Comparison of ENCODE assay signal across 29 cellular contexts in genomic region chr6:97111243-97111642, GRCh38.
"Had no signal": no experiment of that assay in that cellular context is flagged by ENCODE, and none has a peak within 500 bp of the region (broad histone marks: within the 10 kb centered on the region; RNA-seq: fewer than 3 reads in every experiment).

No MANE protein-coding gene starts in this region.

- H3K27ac ChIP-seq: adrenal gland, body of pancreas, esophagus muscularis mucosa, foreskin keratinocyte, gastrocnemius medialis, heart right ventricle had no signal

- H3K4me1 Mint-ChIP-seq: activated CD4-positive, alpha-beta memory T cell treated with anti-CD3 and anti-CD28 coated beads, Interleukin-2, amount 10 ng/mL, durations not matched to agents 7 days and 5 days had no signal

- ATAC-seq: activated naive CD4-positive, alpha-beta T cell treated with anti-CD3 and anti-CD28 coated beads, Interleukin-2, amount 50 U/mL, for 72 hours; activated T-cell treated with anti-CD3 and anti-CD28 coated beads, Interleukin-2, amount 50 U/mL, for 72 hours; body of pancreas; effector memory CD8-positive, alpha-beta T cell; foreskin keratinocyte; gastrocnemius medialis; heart right ventricle had no signal

- H3K4me1 ChIP-seq: adrenal gland, body of pancreas, esophagus muscularis mucosa, foreskin keratinocyte, gastrocnemius medialis, heart right ventricle had no signal

- H3K4me3 Mint-ChIP-seq: activated CD4-positive, alpha-beta memory T cell treated with anti-CD3 and anti-CD28 coated beads, Interleukin-2, amount 10 ng/mL, durations not matched to agents 7 days and 5 days; activated CD4-positive, alpha-beta T cell treated with anti-CD3 and anti-CD28 coated beads, Interleukin-2, amount 10 ng/mL, durations not matched to agents 7 days and 5 days; activated naive CD4-positive, alpha-beta T cell treated with anti-CD3 and anti-CD28 coated beads, Interleukin-2, amount 10 ng/mL, durations not matched to agents 7 days and 5 days; activated T-cell treated with anti-CD3 and anti-CD28 coated beads, Interleukin-2, amount 50 U/mL, for 24 hours; effector memory CD8-positive, alpha-beta T cell had no signal

- H3K27me3 Mint-ChIP-seq: activated CD4-positive, alpha-beta memory T cell treated with anti-CD3 and anti-CD28 coated beads, Interleukin-2, amount 10 ng/mL, durations not matched to agents 7 days and 5 days; activated CD4-positive, alpha-beta T cell treated with anti-CD3 and anti-CD28 coated beads, Interleukin-2, amount 10 ng/mL, durations not matched to agents 7 days and 5 days; activated T-cell treated with anti-CD3 and anti-CD28 coated beads, Interleukin-2, amount 50 U/mL, for 24 hours; effector memory CD8-positive, alpha-beta T cell had no signal

- H3K36me3 Mint-ChIP-seq: activated naive CD4-positive, alpha-beta T cell treated with anti-CD3 and anti-CD28 coated beads, Interleukin-2, amount 10 ng/mL, durations not matched to agents 7 days and 5 days had no signal

- H3K36me3 ChIP-seq: adrenal gland, esophagus muscularis mucosa, gastrocnemius medialis, heart right ventricle had no signal

- DNase-seq: activated CD4-positive, alpha-beta memory T cell treated with anti-CD3 and anti-CD28 coated beads, Interleukin-2, amount 10 ng/mL, durations not matched to agents 7 days and 5 days; activated CD4-positive, alpha-beta T cell treated with anti-CD3 and anti-CD28 coated beads for 1 hour; activated CD4-positive, alpha-beta T cell treated with anti-CD3 and anti-CD28 coated beads for 4 hours; activated CD4-positive, alpha-beta T cell treated with anti-CD3 and anti-CD28 coated beads, Interleukin-2, amount 10 ng/mL, durations not matched to agents 7 days and 5 days; activated CD4-positive, alpha-beta T cell treated with anti-CD3 and anti-CD28 coated beads, Interleukin-2, amount 50 U/mL, for 4 hours; activated CD8-positive, alpha-beta memory T cell treated with anti-CD3 and anti-CD28 coated beads, Interleukin-2, amount 50 U/mL, for 48 hours; activated gamma-delta T cell; activated naive CD4-positive, alpha-beta T cell; activated naive CD4-positive, alpha-beta T cell treated with anti-CD3 and anti-CD28 coated beads, Interleukin-2, amount 10 ng/mL, durations not matched to agents 7 days and 5 days; activated T-cell treated with anti-CD3 and anti-CD28 coated beads for 4 hours; activated T-cell treated with anti-CD3 and anti-CD28 coated beads, Interleukin-2, amount 50 U/mL, for 24 hours; activated T-cell treated with anti-CD3 and anti-CD28 coated beads, Interleukin-2, amount 50 U/mL, for 72 hours; adrenal gland; amygdala; aorta; body of pancreas; caudate nucleus; cortex of kidney; dermis blood vessel endothelial cell; effector CD4-positive, alpha-beta T cell; effector memory CD8-positive, alpha-beta T cell; erythroblast; foreskin keratinocyte; gastrocnemius medialis; glutamatergic neuron; heart right ventricle had no signal

- FAIRE-seq: colon had no signal

- H3K9me3 ChIP-seq: adrenal gland, body of pancreas, gastrocnemius medialis had no signal

- H3K4me3 ChIP-seq: adrenal gland, body of pancreas, esophagus muscularis mucosa, gastrocnemius medialis, heart right ventricle had no signal

- H3K9me3 Mint-ChIP-seq: activated CD4-positive, alpha-beta memory T cell treated with anti-CD3 and anti-CD28 coated beads, Interleukin-2, amount 10 ng/mL, durations not matched to agents 7 days and 5 days; activated naive CD4-positive, alpha-beta T cell treated with anti-CD3 and anti-CD28 coated beads, Interleukin-2, amount 10 ng/mL, durations not matched to agents 7 days and 5 days; activated naive CD4-positive, alpha-beta T cell treated with anti-CD3 and anti-CD28 coated beads, Interleukin-2, amount 50 U/mL, for 72 hours; activated T-cell treated with anti-CD3 and anti-CD28 coated beads, Interleukin-2, amount 50 U/mL, for 24 hours; activated T-cell treated with anti-CD3 and anti-CD28 coated beads, Interleukin-2, amount 50 U/mL, for 72 hours; effector memory CD8-positive, alpha-beta T cell had no signal

- H3K27me3 ChIP-seq: adrenal gland, body of pancreas, esophagus muscularis mucosa, foreskin keratinocyte, gastrocnemius medialis, heart right ventricle had no signal

- H3K27ac Mint-ChIP-seq: activated CD4-positive, alpha-beta memory T cell treated with anti-CD3 and anti-CD28 coated beads, Interleukin-2, amount 10 ng/mL, durations not matched to agents 7 days and 5 days; activated CD4-positive, alpha-beta T cell treated with anti-CD3 and anti-CD28 coated beads, Interleukin-2, amount 10 ng/mL, durations not matched to agents 7 days and 5 days; activated naive CD4-positive, alpha-beta T cell treated with anti-CD3 and anti-CD28 coated beads, Interleukin-2, amount 10 ng/mL, durations not matched to agents 7 days and 5 days; activated naive CD4-positive, alpha-beta T cell treated with anti-CD3 and anti-CD28 coated beads, Interleukin-2, amount 50 U/mL, for 72 hours; activated T-cell treated with anti-CD3 and anti-CD28 coated beads, Interleukin-2, amount 50 U/mL, for 24 hours; activated T-cell treated with anti-CD3 and anti-CD28 coated beads, Interleukin-2, amount 50 U/mL, for 72 hours; effector memory CD8-positive, alpha-beta T cell had no signal
